In the genomic region with DNA sequence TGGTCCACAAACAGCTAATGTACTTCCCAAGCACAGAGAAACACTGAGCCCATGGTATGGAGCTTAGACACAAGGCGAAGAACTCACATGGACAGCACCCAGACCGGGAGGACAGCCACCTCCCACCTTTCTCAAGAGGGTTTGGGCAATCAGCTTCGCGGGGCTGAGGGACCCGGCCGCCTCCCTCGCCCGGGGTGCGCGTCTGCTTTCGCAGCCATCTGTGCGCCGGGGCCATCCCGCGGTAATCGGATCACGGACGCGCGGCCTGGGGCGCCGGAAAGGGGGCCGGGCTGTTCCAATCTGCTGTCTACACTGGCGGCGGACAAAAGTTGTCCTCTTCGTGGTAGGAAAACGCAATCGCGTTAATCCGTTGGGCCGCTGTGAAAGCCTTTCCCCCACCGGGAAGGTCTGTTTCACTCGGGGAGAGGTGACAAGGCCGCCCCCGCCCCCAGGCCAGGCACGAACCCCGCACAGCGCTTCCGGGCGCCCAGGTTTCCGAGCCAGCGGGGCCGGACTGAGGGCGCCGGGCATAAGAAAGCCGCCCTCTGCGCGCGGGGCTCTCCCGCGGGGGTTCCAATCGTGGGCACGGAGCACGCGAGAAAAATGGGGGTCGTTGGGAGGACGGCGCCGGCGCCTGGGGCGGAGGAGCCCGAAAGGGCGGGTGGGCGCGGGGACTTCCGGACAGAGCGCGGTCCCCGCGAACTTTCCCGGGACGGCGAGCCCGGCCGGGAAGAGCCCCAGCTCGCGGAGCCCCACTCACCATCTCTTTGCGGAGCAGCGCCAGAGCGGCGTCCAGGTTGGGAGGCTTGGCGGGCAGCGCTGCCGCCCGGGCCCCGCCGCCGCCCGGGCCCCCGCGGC, we compare ENCODE assay signal across 1 cellular context.
TF ChIP-seq lines count a peak whose summit lies in the region.

No MANE protein-coding gene starts in this region.

TF ChIP-seq in K562, 482 proteins besides CTCF, POLR2A, EP300 and RAD21 (continued from another document and continues in another):
- TF ChIP-seq, protein P1, sequence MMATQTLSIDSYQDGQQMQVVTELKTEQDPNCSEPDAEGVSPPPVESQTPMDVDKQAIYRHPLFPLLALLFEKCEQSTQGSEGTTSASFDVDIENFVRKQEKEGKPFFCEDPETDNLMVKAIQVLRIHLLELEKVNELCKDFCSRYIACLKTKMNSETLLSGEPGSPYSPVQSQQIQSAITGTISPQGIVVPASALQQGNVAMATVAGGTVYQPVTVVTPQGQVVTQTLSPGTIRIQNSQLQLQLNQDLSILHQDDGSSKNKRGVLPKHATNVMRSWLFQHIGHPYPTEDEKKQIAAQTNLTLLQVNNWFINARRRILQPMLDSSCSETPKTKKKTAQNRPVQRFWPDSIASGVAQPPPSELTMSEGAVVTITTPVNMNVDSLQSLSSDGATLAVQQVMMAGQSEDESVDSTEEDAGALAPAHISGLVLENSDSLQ (IDR thresholded peaks at IDR 0.05) = no peak
- TF ChIP-seq ETV5 (CRISPR knock-in tag; IDR thresholded peaks at IDR 0.05; ENCODE audit: low read depth) (peak; percentile 67; the same call in 1 of the 2 replicates), MAZ (CRISPR knock-in tag; conservative IDR thresholded peaks at IDR 0.05 in 1 of 2, IDR thresholded peaks at IDR 0.05 in 1 of 2) (peak; percentile 34 to 53), CEBPB (tag; IDR thresholded peaks at IDR 0.05) (peak; percentile 52), SIN3B (IDR thresholded peaks at IDR 0.05; ENCODE audit: low read depth) (0 out of 2 replicates have a peak, but pooled peaks have one; percentile 11), ZNF197 (CRISPR knock-in tag; IDR thresholded peaks at IDR 0.05; ENCODE audit: low read depth) (no peak), FIP1L1 (IDR thresholded peaks at IDR 0.05; ENCODE audit: low read depth, low read length, poor library complexity, severe bottlenecking) (peak; percentile 4), TRIM24 (IDR thresholded peaks at IDR 0.05) (no peak), GATAD2B (IDR thresholded peaks at IDR 0.05; ENCODE audit: borderline replicate concordance) (no peak), CCAR2 (IDR thresholded peaks at IDR 0.05; ENCODE audit: low read depth, low read length) (no peak), HSF4 (CRISPR knock-in tag; IDR thresholded peaks at IDR 0.05; ENCODE audit: borderline replicate concordance) (0 out of 2 replicates have a peak, but pooled peaks have one; percentile 2), KLF1 (tag; IDR thresholded peaks at IDR 0.05) (no peak), CREB1 (IDR thresholded peaks at IDR 0.05) (peak; percentile 65; the same call in 1 of the 2 replicates), CREB1 (CRISPR knock-in tag; IDR thresholded peaks at IDR 0.05) (peak; percentile 53; the same call in 1 of the 2 replicates), ZNF253 (CRISPR knock-in tag; conservative IDR thresholded peaks at IDR 0.05) (no peak), POLR2G (IDR thresholded peaks at IDR 0.05; ENCODE audit: low read depth, low read length) (peak; percentile 64), MTA1 (IDR thresholded peaks at IDR 0.05; ENCODE audit: borderline replicate concordance) (0 out of 2 replicates have a peak, but pooled peaks have one; percentile 37), ZNF76 (CRISPR knock-in tag; IDR thresholded peaks at IDR 0.05; ENCODE audit: borderline replicate concordance) (0 out of 2 replicates have a peak, but pooled peaks have one; percentile 4), MIER1 (IDR thresholded peaks at IDR 0.05; ENCODE audit: low read depth) (no peak), CC2D1A (IDR thresholded peaks at IDR 0.05) (no peak), PHF8 (IDR thresholded peaks at IDR 0.05; ENCODE audit: borderline replicate concordance, low read length) (0 out of 2 replicates have a peak, but pooled peaks have one; percentile 25), RNF2 (IDR thresholded peaks at IDR 0.05) (peak; percentile 42; the same call in 1 of the 2 replicates), ZNF282 (CRISPR knock-in tag; IDR thresholded peaks at IDR 0.05) (no peak), NR1H2 (CRISPR knock-in tag; IDR thresholded peaks at IDR 0.05) (no peak), HMG20B (CRISPR knock-in tag; IDR thresholded peaks at IDR 0.05) (no peak), KHSRP (IDR thresholded peaks at IDR 0.05) (no peak), BRCA1 (IDR thresholded peaks at IDR 0.05) (no peak), BRCA1 (CRISPR knock-in tag; IDR thresholded peaks at IDR 0.05) (peak; percentile 68; the same call in 1 of the 2 replicates), MYC (IDR thresholded peaks at IDR 0.05; ENCODE audit: low read depth, low read length) (no peak), MYC (CRISPR knock-in tag; IDR thresholded peaks at IDR 0.05; ENCODE audit: borderline replicate concordance, low read depth) (peak; percentile 29; the same call in 1 of the 2 replicates), SMAD1 (IDR thresholded peaks at IDR 0.05; ENCODE audit: low read depth, low read length, partially characterized antibody) (no peak), MAFG (tag; conservative IDR thresholded peaks at IDR 0.05) (no peak), L3MBTL2 (IDR thresholded peaks at IDR 0.05) (peak; percentile 74), ZNF121 (CRISPR knock-in tag; conservative IDR thresholded peaks at IDR 0.05) (no peak), HMGN3 (IDR thresholded peaks at IDR 0.05; ENCODE audit: borderline replicate concordance, extremely low read depth, insufficient read length, low read depth, low read length) (peak; percentile 66), POLR2AphosphoS2 (IDR thresholded peaks at IDR 0.05; ENCODE audit: low read length) (no peak)
- TF ChIP-seq, protein P2, sequence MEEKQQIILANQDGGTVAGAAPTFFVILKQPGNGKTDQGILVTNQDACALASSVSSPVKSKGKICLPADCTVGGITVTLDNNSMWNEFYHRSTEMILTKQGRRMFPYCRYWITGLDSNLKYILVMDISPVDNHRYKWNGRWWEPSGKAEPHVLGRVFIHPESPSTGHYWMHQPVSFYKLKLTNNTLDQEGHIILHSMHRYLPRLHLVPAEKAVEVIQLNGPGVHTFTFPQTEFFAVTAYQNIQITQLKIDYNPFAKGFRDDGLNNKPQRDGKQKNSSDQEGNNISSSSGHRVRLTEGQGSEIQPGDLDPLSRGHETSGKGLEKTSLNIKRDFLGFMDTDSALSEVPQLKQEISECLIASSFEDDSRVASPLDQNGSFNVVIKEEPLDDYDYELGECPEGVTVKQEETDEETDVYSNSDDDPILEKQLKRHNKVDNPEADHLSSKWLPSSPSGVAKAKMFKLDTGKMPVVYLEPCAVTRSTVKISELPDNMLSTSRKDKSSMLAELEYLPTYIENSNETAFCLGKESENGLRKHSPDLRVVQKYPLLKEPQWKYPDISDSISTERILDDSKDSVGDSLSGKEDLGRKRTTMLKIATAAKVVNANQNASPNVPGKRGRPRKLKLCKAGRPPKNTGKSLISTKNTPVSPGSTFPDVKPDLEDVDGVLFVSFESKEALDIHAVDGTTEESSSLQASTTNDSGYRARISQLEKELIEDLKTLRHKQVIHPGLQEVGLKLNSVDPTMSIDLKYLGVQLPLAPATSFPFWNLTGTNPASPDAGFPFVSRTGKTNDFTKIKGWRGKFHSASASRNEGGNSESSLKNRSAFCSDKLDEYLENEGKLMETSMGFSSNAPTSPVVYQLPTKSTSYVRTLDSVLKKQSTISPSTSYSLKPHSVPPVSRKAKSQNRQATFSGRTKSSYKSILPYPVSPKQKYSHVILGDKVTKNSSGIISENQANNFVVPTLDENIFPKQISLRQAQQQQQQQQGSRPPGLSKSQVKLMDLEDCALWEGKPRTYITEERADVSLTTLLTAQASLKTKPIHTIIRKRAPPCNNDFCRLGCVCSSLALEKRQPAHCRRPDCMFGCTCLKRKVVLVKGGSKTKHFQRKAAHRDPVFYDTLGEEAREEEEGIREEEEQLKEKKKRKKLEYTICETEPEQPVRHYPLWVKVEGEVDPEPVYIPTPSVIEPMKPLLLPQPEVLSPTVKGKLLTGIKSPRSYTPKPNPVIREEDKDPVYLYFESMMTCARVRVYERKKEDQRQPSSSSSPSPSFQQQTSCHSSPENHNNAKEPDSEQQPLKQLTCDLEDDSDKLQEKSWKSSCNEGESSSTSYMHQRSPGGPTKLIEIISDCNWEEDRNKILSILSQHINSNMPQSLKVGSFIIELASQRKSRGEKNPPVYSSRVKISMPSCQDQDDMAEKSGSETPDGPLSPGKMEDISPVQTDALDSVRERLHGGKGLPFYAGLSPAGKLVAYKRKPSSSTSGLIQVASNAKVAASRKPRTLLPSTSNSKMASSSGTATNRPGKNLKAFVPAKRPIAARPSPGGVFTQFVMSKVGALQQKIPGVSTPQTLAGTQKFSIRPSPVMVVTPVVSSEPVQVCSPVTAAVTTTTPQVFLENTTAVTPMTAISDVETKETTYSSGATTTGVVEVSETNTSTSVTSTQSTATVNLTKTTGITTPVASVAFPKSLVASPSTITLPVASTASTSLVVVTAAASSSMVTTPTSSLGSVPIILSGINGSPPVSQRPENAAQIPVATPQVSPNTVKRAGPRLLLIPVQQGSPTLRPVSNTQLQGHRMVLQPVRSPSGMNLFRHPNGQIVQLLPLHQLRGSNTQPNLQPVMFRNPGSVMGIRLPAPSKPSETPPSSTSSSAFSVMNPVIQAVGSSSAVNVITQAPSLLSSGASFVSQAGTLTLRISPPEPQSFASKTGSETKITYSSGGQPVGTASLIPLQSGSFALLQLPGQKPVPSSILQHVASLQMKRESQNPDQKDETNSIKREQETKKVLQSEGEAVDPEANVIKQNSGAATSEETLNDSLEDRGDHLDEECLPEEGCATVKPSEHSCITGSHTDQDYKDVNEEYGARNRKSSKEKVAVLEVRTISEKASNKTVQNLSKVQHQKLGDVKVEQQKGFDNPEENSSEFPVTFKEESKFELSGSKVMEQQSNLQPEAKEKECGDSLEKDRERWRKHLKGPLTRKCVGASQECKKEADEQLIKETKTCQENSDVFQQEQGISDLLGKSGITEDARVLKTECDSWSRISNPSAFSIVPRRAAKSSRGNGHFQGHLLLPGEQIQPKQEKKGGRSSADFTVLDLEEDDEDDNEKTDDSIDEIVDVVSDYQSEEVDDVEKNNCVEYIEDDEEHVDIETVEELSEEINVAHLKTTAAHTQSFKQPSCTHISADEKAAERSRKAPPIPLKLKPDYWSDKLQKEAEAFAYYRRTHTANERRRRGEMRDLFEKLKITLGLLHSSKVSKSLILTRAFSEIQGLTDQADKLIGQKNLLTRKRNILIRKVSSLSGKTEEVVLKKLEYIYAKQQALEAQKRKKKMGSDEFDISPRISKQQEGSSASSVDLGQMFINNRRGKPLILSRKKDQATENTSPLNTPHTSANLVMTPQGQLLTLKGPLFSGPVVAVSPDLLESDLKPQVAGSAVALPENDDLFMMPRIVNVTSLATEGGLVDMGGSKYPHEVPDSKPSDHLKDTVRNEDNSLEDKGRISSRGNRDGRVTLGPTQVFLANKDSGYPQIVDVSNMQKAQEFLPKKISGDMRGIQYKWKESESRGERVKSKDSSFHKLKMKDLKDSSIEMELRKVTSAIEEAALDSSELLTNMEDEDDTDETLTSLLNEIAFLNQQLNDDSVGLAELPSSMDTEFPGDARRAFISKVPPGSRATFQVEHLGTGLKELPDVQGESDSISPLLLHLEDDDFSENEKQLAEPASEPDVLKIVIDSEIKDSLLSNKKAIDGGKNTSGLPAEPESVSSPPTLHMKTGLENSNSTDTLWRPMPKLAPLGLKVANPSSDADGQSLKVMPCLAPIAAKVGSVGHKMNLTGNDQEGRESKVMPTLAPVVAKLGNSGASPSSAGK (IDR thresholded peaks at IDR 0.05) = peak; percentile 74
- TF ChIP-seq, protein P3, sequence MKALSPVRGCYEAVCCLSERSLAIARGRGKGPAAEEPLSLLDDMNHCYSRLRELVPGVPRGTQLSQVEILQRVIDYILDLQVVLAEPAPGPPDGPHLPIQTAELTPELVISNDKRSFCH (CRISPR knock-in tag; IDR thresholded peaks at IDR 0.05) = no peak
- TF ChIP-seq, protein P3 (tag; IDR thresholded peaks at IDR 0.05) = 0 out of 2 replicates have a peak, but pooled peaks have one; percentile 28
- TF ChIP-seq, protein P4, sequence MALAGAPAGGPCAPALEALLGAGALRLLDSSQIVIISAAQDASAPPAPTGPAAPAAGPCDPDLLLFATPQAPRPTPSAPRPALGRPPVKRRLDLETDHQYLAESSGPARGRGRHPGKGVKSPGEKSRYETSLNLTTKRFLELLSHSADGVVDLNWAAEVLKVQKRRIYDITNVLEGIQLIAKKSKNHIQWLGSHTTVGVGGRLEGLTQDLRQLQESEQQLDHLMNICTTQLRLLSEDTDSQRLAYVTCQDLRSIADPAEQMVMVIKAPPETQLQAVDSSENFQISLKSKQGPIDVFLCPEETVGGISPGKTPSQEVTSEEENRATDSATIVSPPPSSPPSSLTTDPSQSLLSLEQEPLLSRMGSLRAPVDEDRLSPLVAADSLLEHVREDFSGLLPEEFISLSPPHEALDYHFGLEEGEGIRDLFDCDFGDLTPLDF (CRISPR knock-in tag; IDR thresholded peaks at IDR 0.05) = 0 out of 2 replicates have a peak, but pooled peaks have one; percentile 27
- TF ChIP-seq, protein P5, sequence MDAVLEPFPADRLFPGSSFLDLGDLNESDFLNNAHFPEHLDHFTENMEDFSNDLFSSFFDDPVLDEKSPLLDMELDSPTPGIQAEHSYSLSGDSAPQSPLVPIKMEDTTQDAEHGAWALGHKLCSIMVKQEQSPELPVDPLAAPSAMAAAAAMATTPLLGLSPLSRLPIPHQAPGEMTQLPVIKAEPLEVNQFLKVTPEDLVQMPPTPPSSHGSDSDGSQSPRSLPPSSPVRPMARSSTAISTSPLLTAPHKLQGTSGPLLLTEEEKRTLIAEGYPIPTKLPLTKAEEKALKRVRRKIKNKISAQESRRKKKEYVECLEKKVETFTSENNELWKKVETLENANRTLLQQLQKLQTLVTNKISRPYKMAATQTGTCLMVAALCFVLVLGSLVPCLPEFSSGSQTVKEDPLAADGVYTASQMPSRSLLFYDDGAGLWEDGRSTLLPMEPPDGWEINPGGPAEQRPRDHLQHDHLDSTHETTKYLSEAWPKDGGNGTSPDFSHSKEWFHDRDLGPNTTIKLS (IDR thresholded peaks at IDR 0.05; ENCODE audit: borderline replicate concordance, low read depth) = no peak
- TF ChIP-seq, protein P6, sequence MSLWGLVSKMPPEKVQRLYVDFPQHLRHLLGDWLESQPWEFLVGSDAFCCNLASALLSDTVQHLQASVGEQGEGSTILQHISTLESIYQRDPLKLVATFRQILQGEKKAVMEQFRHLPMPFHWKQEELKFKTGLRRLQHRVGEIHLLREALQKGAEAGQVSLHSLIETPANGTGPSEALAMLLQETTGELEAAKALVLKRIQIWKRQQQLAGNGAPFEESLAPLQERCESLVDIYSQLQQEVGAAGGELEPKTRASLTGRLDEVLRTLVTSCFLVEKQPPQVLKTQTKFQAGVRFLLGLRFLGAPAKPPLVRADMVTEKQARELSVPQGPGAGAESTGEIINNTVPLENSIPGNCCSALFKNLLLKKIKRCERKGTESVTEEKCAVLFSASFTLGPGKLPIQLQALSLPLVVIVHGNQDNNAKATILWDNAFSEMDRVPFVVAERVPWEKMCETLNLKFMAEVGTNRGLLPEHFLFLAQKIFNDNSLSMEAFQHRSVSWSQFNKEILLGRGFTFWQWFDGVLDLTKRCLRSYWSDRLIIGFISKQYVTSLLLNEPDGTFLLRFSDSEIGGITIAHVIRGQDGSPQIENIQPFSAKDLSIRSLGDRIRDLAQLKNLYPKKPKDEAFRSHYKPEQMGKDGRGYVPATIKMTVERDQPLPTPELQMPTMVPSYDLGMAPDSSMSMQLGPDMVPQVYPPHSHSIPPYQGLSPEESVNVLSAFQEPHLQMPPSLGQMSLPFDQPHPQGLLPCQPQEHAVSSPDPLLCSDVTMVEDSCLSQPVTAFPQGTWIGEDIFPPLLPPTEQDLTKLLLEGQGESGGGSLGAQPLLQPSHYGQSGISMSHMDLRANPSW (CRISPR knock-in tag; IDR thresholded peaks at IDR 0.05) = 0 out of 2 replicates have a peak, but pooled peaks have one; percentile 65
